1 cellular context compared by ENCODE assay signal in genomic region chr6:145352382-145353080, GRCh38.
TF ChIP-seq lines count a peak whose summit lies in the region.

No MANE protein-coding gene starts in this region.

TF ChIP-seq in WTC11, 78 proteins besides CTCF, POLR2A, EP300 and RAD21 (continued from another document):
- TF ChIP-seq ERG (CRISPR knock-in tag; IDR thresholded peaks at IDR 0.05), result no peak
- TF ChIP-seq ZNF219 (CRISPR knock-in tag; IDR thresholded peaks at IDR 0.05; ENCODE audit: borderline replicate concordance), result no peak
- TF ChIP-seq ELF4 (CRISPR knock-in tag; IDR thresholded peaks at IDR 0.05; ENCODE audit: low read depth), result no peak
- no peak for TF ChIP-seq MYBL2 (CRISPR knock-in tag; IDR thresholded peaks at IDR 0.05)
